1 cellular context compared by ENCODE assay signal in genomic region chr3:194140520-194141414, GRCh38.
TF ChIP-seq lines count a peak whose summit lies in the region.

No MANE protein-coding gene starts in this region.

TF ChIP-seq in K562, 482 proteins besides CTCF, POLR2A, EP300 and RAD21 (continued from another document and continues in another):
- TF ChIP-seq THRB (CRISPR knock-in tag; conservative IDR thresholded peaks at IDR 0.05): no peak
- TF ChIP-seq ZBTB12 (CRISPR knock-in tag; IDR thresholded peaks at IDR 0.05): no peak
- TF ChIP-seq GABPB1 (CRISPR knock-in tag; IDR thresholded peaks at IDR 0.05): peak; percentile 73; the same call in 1 of the 2 replicates
- no peak for TF ChIP-seq SLC30A9 (CRISPR knock-in tag; IDR thresholded peaks at IDR 0.05)
- no peak for TF ChIP-seq NFIX (CRISPR knock-in tag; IDR thresholded peaks at IDR 0.05; ENCODE audit: low read depth)
- TF ChIP-seq SAP30 (IDR thresholded peaks at IDR 0.05; ENCODE audit: borderline replicate concordance, insufficient read depth, low read depth, low read length, poor library complexity, severe bottlenecking): no peak
- no peak for TF ChIP-seq BDP1 (IDR thresholded peaks at IDR 0.05; ENCODE audit: insufficient read depth, insufficient read length)
- TF ChIP-seq CREBBP (IDR thresholded peaks at IDR 0.05; ENCODE audit: low read depth, low read length): no peak
- peak; percentile 82; the same call in 1 of the 2 replicates for TF ChIP-seq RERE (CRISPR knock-in tag; IDR thresholded peaks at IDR 0.05; ENCODE audit: borderline replicate concordance)
- TF ChIP-seq ESRRA (IDR thresholded peaks at IDR 0.05; ENCODE audit: borderline replicate concordance, low read depth): 0 out of 2 replicates have a peak, but pooled peaks have one; percentile 14
- TF ChIP-seq CEBPZ (IDR thresholded peaks at IDR 0.05; ENCODE audit: borderline replicate concordance, low read depth, low read length): no peak
- no peak for TF ChIP-seq SMARCA5 (IDR thresholded peaks at IDR 0.05)
- no peak for TF ChIP-seq ERF (CRISPR knock-in tag; IDR thresholded peaks at IDR 0.05)
- TF ChIP-seq DMBX1 (CRISPR knock-in tag; IDR thresholded peaks at IDR 0.05; ENCODE audit: borderline replicate concordance): peak; percentile 30; the same call in 1 of the 2 replicates
- no peak for TF ChIP-seq CBFB (CRISPR knock-in tag; IDR thresholded peaks at IDR 0.05)
- TF ChIP-seq ZNF143 (CRISPR knock-in tag; IDR thresholded peaks at IDR 0.05): no peak
- no peak; the same call in 1 of the 2 replicates for TF ChIP-seq ATF6 (CRISPR knock-in tag; IDR thresholded peaks at IDR 0.05)
- peak; percentile 69; the same call in 1 of the 2 replicates for TF ChIP-seq SMARCA4 (IDR thresholded peaks at IDR 0.05)
- TF ChIP-seq CGGBP1 (CRISPR knock-in tag; IDR thresholded peaks at IDR 0.05): no peak
- no peak for TF ChIP-seq ZNF780A (CRISPR knock-in tag; IDR thresholded peaks at IDR 0.05)
- TF ChIP-seq FOXM1 (IDR thresholded peaks at IDR 0.05; ENCODE audit: low read depth): no peak
- no peak for TF ChIP-seq FOXM1 (CRISPR knock-in tag; IDR thresholded peaks at IDR 0.05; ENCODE audit: low read depth)
- no peak; a peak in 2 of 4 replicates for TF ChIP-seq TBL1XR1 (IDR thresholded peaks at IDR 0.05; ENCODE audit: low read length in 2 of 2)
- no peak for TF ChIP-seq HNRNPUL1 (IDR thresholded peaks at IDR 0.05; ENCODE audit: low read length)
- TF ChIP-seq TAF9B (IDR thresholded peaks at IDR 0.05; ENCODE audit: partially characterized antibody): no peak
- no peak for TF ChIP-seq PURB (CRISPR knock-in tag; IDR thresholded peaks at IDR 0.05; ENCODE audit: low read depth)
- no peak for TF ChIP-seq NCOA4 (IDR thresholded peaks at IDR 0.05; ENCODE audit: partially characterized antibody)
- no peak for TF ChIP-seq ZZZ3 (IDR thresholded peaks at IDR 0.05)
- TF ChIP-seq TFE3 (CRISPR knock-in tag; IDR thresholded peaks at IDR 0.05): no peak
- no peak for TF ChIP-seq SRSF1 (IDR thresholded peaks at IDR 0.05; ENCODE audit: low read depth, low read length)
- no peak for TF ChIP-seq ZNF3 (CRISPR knock-in tag; IDR thresholded peaks at IDR 0.05)
- TF ChIP-seq NR4A1 (CRISPR knock-in tag; IDR thresholded peaks at IDR 0.05): no peak
- 0 out of 2 replicates have a peak, but pooled peaks have one; percentile 4 for TF ChIP-seq NR4A1 (tag; IDR thresholded peaks at IDR 0.05)
- no peak for TF ChIP-seq ZNF696 (CRISPR knock-in tag; conservative IDR thresholded peaks at IDR 0.05)
- no peak for TF ChIP-seq HDGF (IDR thresholded peaks at IDR 0.05)
- TF ChIP-seq LEF1 (IDR thresholded peaks at IDR 0.05): 0 out of 2 replicates have a peak, but pooled peaks have one; percentile 35
- TF ChIP-seq ELF2 (CRISPR knock-in tag; IDR thresholded peaks at IDR 0.05): no peak
- TF ChIP-seq GTF2E2 (tag; IDR thresholded peaks at IDR 0.05): peak; percentile 31
- no peak for TF ChIP-seq SRSF9 (IDR thresholded peaks at IDR 0.05; ENCODE audit: borderline replicate concordance, low read depth, low read length)
- TF ChIP-seq ZNF778 (CRISPR knock-in tag; IDR thresholded peaks at IDR 0.05): no peak
- no peak for TF ChIP-seq ZEB2 (IDR thresholded peaks at IDR 0.05)
- TF ChIP-seq HNRNPLL (IDR thresholded peaks at IDR 0.05; ENCODE audit: low read depth, low read length, poor library complexity, severe bottlenecking): peak; percentile 18
- TF ChIP-seq FOSL1 (tag; conservative IDR thresholded peaks at IDR 0.05): no peak
- no peak for TF ChIP-seq TCF15 (CRISPR knock-in tag; IDR thresholded peaks at IDR 0.05)
- no peak for TF ChIP-seq PHB2 (IDR thresholded peaks at IDR 0.05; ENCODE audit: low read depth)
